In the genomic region with DNA sequence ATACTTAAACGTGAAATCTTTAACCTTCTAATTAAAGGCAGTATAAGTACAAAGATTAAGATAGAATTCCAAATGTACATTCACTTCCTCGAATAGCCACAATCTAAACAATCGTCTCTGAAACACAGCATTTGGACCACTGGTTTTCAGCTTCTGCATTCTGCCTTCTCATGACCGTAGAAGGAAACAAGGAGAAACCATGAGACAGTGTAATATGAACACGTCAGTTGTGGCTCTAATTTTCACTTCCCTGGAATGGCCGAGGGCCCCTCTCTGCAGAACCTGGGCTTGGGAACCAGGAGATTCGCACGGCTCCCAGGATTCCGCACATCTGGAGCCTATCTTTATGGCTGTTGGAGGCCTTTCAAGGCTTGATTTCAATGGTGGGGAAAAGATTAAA, we compare ENCODE assay signal across 25 cellular contexts.
"Had no signal": no experiment of that assay in that cellular context is flagged by ENCODE, and none has a peak within 500 bp of the region (broad histone marks: within the 10 kb centered on the region; RNA-seq: fewer than 3 reads in every experiment).

No MANE protein-coding gene starts in this region.

- H3K27ac ChIP-seq: ascending aorta, cardiac muscle cell, coronary artery, foreskin keratinocyte, heart right ventricle, neural progenitor cell, thyroid gland, WERI-Rb-1 had no signal

- ATAC-seq: activated CD4-positive, CD25-positive, alpha-beta regulatory T cell treated with anti-CD3 and anti-CD28 coated beads, Interleukin-2, amount 50 U/mL, for 24 hours; foreskin keratinocyte; heart right ventricle; natural killer cell; sciatic nerve; stimulated activated memory B cell treated with anti-CD40 and anti-IgM and Interleukin-4, amounts not matched to agents 10 μg/mL and 1 μg/mL and 100 μg/mL, for 72 hours; stimulated activated naive CD8-positive, alpha-beta T cell treated with anti-CD3 and anti-CD28 coated beads, Interleukin-15, amount 100 ng/mL, for 72 hours had no signal

- DNase-seq: activated CD4-positive, alpha-beta T cell treated with anti-CD3 and anti-CD28 coated beads for 48 hours; activated CD4-positive, alpha-beta T cell treated with anti-CD3 and anti-CD28 coated beads, Interleukin-2, amount 50 U/mL, for 48 hours; activated CD8-positive, alpha-beta memory T cell treated with anti-CD3 and anti-CD28 coated beads, Interleukin-2, amount 50 U/mL, for 4 hours; activated gamma-delta T cell; activated naive CD4-positive, alpha-beta T cell treated with anti-CD3 and anti-CD28 coated beads, Interleukin-2, amount 10 ng/mL, durations not matched to agents 7 days and 5 days; activated naive CD8-positive, alpha-beta T cell treated with anti-CD3 and anti-CD28 coated beads, Interleukin-2, amount 10 ng/mL, durations not matched to agents 7 days and 5 days; activated T-cell treated with anti-CD3 and anti-CD28 coated beads, Interleukin-2, amount 50 U/mL, for 1 hour; foreskin keratinocyte; heart right ventricle; natural killer cell; retina; stimulated activated CD4-positive, alpha-beta T cell treated with anti-CD3 and anti-CD28 coated beads, Interleukin-4, amount 100 ng/mL, for 4 hours; stimulated activated CD8-positive, alpha-beta memory T cell treated with anti-CD3 and anti-CD28 coated beads, Interleukin-4, amount 100 ng/mL, for 48 hours; stimulated activated naive CD8-positive, alpha-beta T cell treated with anti-CD3 and anti-CD28 coated beads, Interleukin-15, amount 100 ng/mL, for 72 hours; SW 1271; T-helper 9 cell; thyroid gland; WERI-Rb-1 had no signal
